Comparison of ENCODE assay signal across 8 cellular contexts in the genomic region with DNA sequence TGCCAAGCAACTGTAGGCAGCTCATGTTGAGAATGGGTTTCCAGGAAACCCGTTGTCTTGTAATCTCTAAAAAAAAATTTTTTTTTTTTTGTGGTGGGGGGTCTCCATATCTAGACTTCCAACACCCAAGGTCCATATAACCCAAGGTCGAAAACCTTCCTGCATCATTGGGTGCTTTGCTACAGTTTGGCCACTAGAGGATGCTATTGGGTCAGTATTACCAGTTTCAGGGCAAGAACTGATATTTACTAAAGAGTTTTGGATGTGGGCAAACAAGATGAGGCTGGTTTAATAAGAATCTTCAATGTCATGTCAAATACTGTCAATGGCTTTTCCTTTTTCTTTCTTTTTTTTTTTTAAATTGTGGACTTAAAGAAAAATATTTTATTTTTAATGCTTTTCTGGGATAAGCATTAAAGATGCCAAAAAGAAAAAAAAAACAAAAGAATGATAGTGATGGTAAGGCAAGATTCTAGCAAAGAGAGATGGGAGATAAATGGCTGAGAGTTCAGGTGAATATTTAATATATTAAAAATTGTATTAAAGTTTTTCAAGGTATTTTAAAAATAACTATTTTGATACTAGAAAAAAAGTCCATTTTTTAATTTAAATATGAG.
DNase-seq lines count a peak whose midpoint lies in the region; ATAC-seq and TF ChIP-seq lines count a peak whose summit lies in the region.

No MANE protein-coding gene starts in this region.

- H3K27ac ChIP-seq in OCI-LY7 (ENCODE audit: low read depth, low read length, poor library complexity, severe bottlenecking) (no peak overlapping the region), endodermal cell (ENCODE audit: low read depth, low read length) (no peak overlapping the region)

- H3K9ac ChIP-seq in endodermal cell (ENCODE audit: extremely low read depth, low read length, poor library complexity, severe bottlenecking): no peak overlapping the region

- no peaks in the 10 kb centered on the region for H4K20me1 ChIP-seq in OCI-LY7 (ENCODE audit: insufficient read depth, low read length)

- peak; percentile 98 for TF ChIP-seq CTCF in OCI-LY7 (conservative IDR thresholded peaks at IDR 0.05; ENCODE audit: low read length)
- TF ChIP-seq CTCF in endodermal cell (conservative IDR thresholded peaks at IDR 0.05): peak; percentile 98

- peaks cover 25% of the 10 kb centered on the region for H3K9me3 Mint-ChIP-seq in endodermal cell

- 43% methylated on average over 1 of the region's 2 CpGs; no CpG with 5 or more reads in 1 of the 2 experiments for WGBS in endodermal cell (ENCODE audit: insufficient coverage in 1 of 2, insufficient read length in 1 of 2), 2 experiments

- no peaks in the 10 kb centered on the region for H3K9me2 ChIP-seq in OCI-LY7 (ENCODE audit: insufficient read depth, low read length)

- no peak overlapping the region for H2AFZ ChIP-seq in OCI-LY7 (ENCODE audit: low read length)

- POLR2A ChIA-PET in HEK293T (lab: Yijun Ruan, JAX) (no interaction called here), OCI-LY7 (lab: Charles Lee) (no interaction called here)

- no peaks in the 10 kb centered on the region for H3K36me3 ChIP-seq in OCI-LY7 (ENCODE audit: insufficient read depth, low read length)
- H3K36me3 ChIP-seq in endodermal cell (ENCODE audit: control insufficient read depth, insufficient read depth, low read length): peaks cover 7% of the 10 kb centered on the region

- no peaks in the 10 kb centered on the region for H3K9me3 ChIP-seq in OCI-LY7 (ENCODE audit: low read length)
- peaks cover 21% of the 10 kb centered on the region for H3K9me3 ChIP-seq in endodermal cell (ENCODE audit: control insufficient read depth, low read length)

- H3K4me3 ChIP-seq in OCI-LY7 (ENCODE audit: low read depth, low read length, poor library complexity, severe bottlenecking) (no peak overlapping the region), endodermal cell (ENCODE audit: low read length) (no peak overlapping the region)

- intact Hi-C loops in OCI-LY7 (cut with micrococcal nuclease; ENCODE audit: unreplicated experiment): loop anchor here (5.0 kb wide), 1 partner anchor 152 kb away; the partner anchor contains the start of genes CFAP52 and STX8

- H3K27me3 Mint-ChIP-seq in endodermal cell (ENCODE audit: insufficient read depth): no peaks in the 10 kb centered on the region

- DNase-seq in DMS 273 treated with DMSO at 0.1 percent for 48 hours (lab: John Stamatoyannopoulos, UW) (peak; percentile 0), HEK293T (ENCODE audit: extremely low spot score) (peak; percentile 63), OCI-LY7 (ENCODE audit: low spot score) (peak; percentile 56), endodermal cell (peak; percentile 70), medulla oblongata (ENCODE audit: extremely low spot score) (peak; percentile 80), activated gamma-delta T cell treated with Interleukin-2 at 50 U/mL for 16 hours (no peak)

- H3K79me2 ChIP-seq in OCI-LY7 (ENCODE audit: insufficient read depth, low read depth, low read length): no peaks in the 10 kb centered on the region

- no peaks in the 10 kb centered on the region for H3K27me3 ChIP-seq in endodermal cell (ENCODE audit: control insufficient read depth, insufficient read depth, low read length, poor library complexity, severe bottlenecking)

- peaks cover 22% of the 10 kb centered on the region for H3K36me3 Mint-ChIP-seq in endodermal cell (ENCODE audit: low read depth)

- no peak overlapping the region for H3K4me3 Mint-ChIP-seq in endodermal cell

- H3K4me1 ChIP-seq in OCI-LY7 (ENCODE audit: insufficient read depth, low read length, poor library complexity, severe bottlenecking): no peaks in the 10 kb centered on the region
- H3K4me1 ChIP-seq in endodermal cell (ENCODE audit: control insufficient read depth, insufficient read depth, low read length): no peaks in the 10 kb centered on the region

- CTCF ChIA-PET in HEK293T (lab: Yijun Ruan, JAX) (interaction anchor here (0.7 to 1.2 kb wide), 5 partner anchors 14 to 554 kb away, joined by 3 to 7 read pairs (median 3); no protein-coding TSS in a partner anchor), OCI-LY7 (lab: Charles Lee; ENCODE audit: unreplicated experiment) (no interaction called here)

- ATAC-seq in GM21390 (IDR thresholded peaks at IDR 0.05; ENCODE audit: unreplicated experiment): no peak
- no peak for ATAC-seq in GM18498 (IDR thresholded peaks at IDR 0.05; ENCODE audit: unreplicated experiment)

- H3K4me1 Mint-ChIP-seq in endodermal cell: no peaks in the 10 kb centered on the region

- BruUV-seq in OCI-LY7 (replicated peaks; lab: Mats Ljungman, UMichigan): no TSS peak

- H3K4me2 ChIP-seq in OCI-LY7 (ENCODE audit: low read length): no peak overlapping the region

- no peak overlapping the region for H3K27ac Mint-ChIP-seq in endodermal cell

TF ChIP-seq in HEK293T, 16 proteins besides CTCF, POLR2A, EP300 and RAD21:
- TF ChIP-seq ZNF384 (IDR thresholded peaks at IDR 0.05): no peak
- no peak for TF ChIP-seq SP1 (IDR thresholded peaks at IDR 0.05)
TF ChIP-seq in HEK293T: peak in this region for 0.
